In genomic region chr3:184314363-184314699, GRCh38 we compare ENCODE assay signal across 1 cellular context.
TF ChIP-seq lines count a peak whose summit lies in the region.

EIF4G1 (plus strand) TSS chr3:184314606; CDS start chr3:184315797, 1,191 bp downstream.

TF ChIP-seq in GM12878, 131 proteins besides CTCF, POLR2A, EP300 and RAD21 (continued from another document):
- TF ChIP-seq ZBTB11 (CRISPR knock-in tag; IDR thresholded peaks at IDR 0.05) (0 out of 2 replicates have a peak, but pooled peaks have one; percentile 28), CREB1 (IDR thresholded peaks at IDR 0.05; ENCODE audit: low read depth) (0 out of 2 replicates have a peak, but pooled peaks have one; percentile 11), MYB (IDR thresholded peaks at IDR 0.05; ENCODE audit: borderline replicate concordance, low read depth, low read length) (no peak), HCFC1 (IDR thresholded peaks at IDR 0.05; ENCODE audit: low read length) (peak; percentile 32; the same call in 1 of the 2 replicates), TCF7 (IDR thresholded peaks at IDR 0.05; ENCODE audit: borderline replicate concordance) (no peak), ATF3 (IDR thresholded peaks at IDR 0.05; ENCODE audit: borderline replicate concordance, extremely low read depth, low read depth, low read length) (peak; percentile 96), CBFB (IDR thresholded peaks at IDR 0.05; ENCODE audit: low read depth) (peak; percentile 38; the same call in 1 of the 2 replicates), YY1 (IDR thresholded peaks at IDR 0.05; ENCODE audit: low read depth, low read length) (peak; percentile 88; the same call in 1 of the 2 replicates), POLR2AphosphoS2 (IDR thresholded peaks at IDR 0.05; ENCODE audit: low read depth, low read length) (no peak), MEF2A (IDR thresholded peaks at IDR 0.05; ENCODE audit: insufficient read depth, low read depth, low read length) (0 out of 2 replicates have a peak, but pooled peaks have one; percentile 7), USF2 (IDR thresholded peaks at IDR 0.05; ENCODE audit: borderline replicate concordance, low read depth, low read length) (peak; percentile 98), BMI1 (IDR thresholded peaks at IDR 0.05; ENCODE audit: borderline replicate concordance) (no peak), MAX (IDR thresholded peaks at IDR 0.05; ENCODE audit: low read depth, low read length) (peak; percentile 98), NR2C1 (IDR thresholded peaks at IDR 0.05) (no peak), EGR1 (IDR thresholded peaks at IDR 0.05; ENCODE audit: borderline replicate concordance in 1 of 2, low read depth in 2 of 2, low read length in 2 of 2) (peak; percentile 52 to 80), IKZF1 (conservative IDR thresholded peaks at IDR 0.05) (peak; percentile 60; the same call in 1 of the 2 replicates), SUZ12 (IDR thresholded peaks at IDR 0.05; ENCODE audit: unreplicated experiment) (no peak), RAD51 (IDR thresholded peaks at IDR 0.05) (peak; percentile 97), CEBPZ (IDR thresholded peaks at IDR 0.05; ENCODE audit: low read depth, low read length) (no peak), POLR2AphosphoS5 (IDR thresholded peaks at IDR 0.05; ENCODE audit: low read length) (peak; percentile 83), SUPT20H (IDR thresholded peaks at IDR 0.05; ENCODE audit: borderline replicate concordance, control insufficient read depth, low read depth, low read length) (no peak), BHLHE40 (IDR thresholded peaks at IDR 0.05; ENCODE audit: borderline replicate concordance in 1 of 2, low read depth in 2 of 2, low read length in 1 of 2) (peak; percentile 79 to 95; a peak in 3 of 4 replicates), ZBED1 (IDR thresholded peaks at IDR 0.05; ENCODE audit: borderline replicate concordance) (no peak), ZBTB40 (IDR thresholded peaks at IDR 0.05; ENCODE audit: borderline replicate concordance) (no peak), USF1 (IDR thresholded peaks at IDR 0.05; ENCODE audit: borderline replicate concordance, extremely low read length, insufficient read depth, low read depth, low read length) (peak; percentile 98), MYC (IDR thresholded peaks at IDR 0.05; ENCODE audit: insufficient read depth, insufficient read length, insufficient replicate concordance, low read length, severe bottlenecking) (no peak)
